10 cellular contexts compared by ENCODE assay signal in the genomic region with DNA sequence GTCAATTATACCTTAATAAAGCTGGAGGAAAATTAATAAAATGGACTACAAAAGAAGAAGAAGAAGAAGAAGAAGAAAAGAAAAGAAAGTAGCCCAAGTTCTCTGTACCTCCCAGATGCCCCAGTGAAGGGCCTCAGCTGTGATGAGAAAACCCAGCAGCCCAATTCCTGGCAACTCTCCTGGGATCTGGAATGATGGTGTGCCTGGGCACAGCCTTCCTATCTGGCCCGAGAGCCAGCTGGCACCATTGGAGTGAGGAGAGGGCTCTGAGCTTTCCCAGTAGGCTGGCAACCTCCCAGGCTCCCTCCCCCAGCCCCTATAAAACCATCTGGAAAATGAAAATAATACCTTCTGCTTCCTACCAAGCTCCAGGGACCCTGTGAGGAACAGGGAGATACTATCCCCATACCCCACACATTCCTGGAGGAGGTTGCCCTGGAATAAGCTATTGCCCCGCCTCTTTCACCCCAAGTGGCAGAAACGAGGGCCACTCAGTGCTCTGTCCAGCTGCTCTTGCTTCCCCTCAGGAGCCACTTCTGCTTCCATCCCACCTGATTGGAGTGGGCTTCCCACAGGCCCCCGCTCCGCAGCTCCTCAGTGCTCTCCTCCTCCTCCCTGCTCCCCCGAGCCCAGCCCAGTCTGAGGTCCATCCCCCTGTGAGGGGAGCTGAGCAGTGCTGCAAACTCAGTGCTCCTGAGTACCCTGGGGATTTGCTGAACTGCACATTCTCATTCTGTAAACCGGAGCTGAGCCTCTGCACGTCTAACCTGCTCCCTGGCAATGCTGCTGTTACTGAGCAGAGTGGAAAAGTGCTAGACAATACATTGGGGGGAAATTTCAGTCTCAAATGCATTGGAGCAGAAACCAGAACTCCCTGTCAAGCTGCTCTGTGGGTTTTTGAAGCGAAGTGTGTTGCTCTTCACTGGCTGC.
DNase-seq lines count a peak whose midpoint lies in the region; ATAC-seq and TF ChIP-seq lines count a peak whose summit lies in the region.
"Had no signal": no experiment of that assay in that cellular context is flagged by ENCODE, and none has a peak within 500 bp of the region (broad histone marks: within the 10 kb centered on the region; RNA-seq: fewer than 3 reads in every experiment).

No MANE protein-coding gene starts in this region.

- POLR2A ChIA-PET in IMR-90 (lab: Charles Lee; ENCODE audit: unreplicated experiment) = no interaction called here

- H3K27me3 ChIP-seq in IMR-90 (ENCODE audit: control insufficient read depth, insufficient read depth, low read length) (peaks cover 15% of the 10 kb centered on the region), Peyer's patch (no peaks in the 10 kb centered on the region), SJCRH30 (no peaks in the 10 kb centered on the region)

- intact Hi-C loops in IMR-90 (cut with micrococcal nuclease) = no loop called here

- no peak for TF ChIP-seq RAD21 in IMR-90 (IDR thresholded peaks at IDR 0.05; ENCODE audit: low read length)

- DNase-seq in IMR-90 (no peak), ecto neural progenitor cell (ENCODE audit: low spot score) (peak; percentile 57), omental fat pad (ENCODE audit: low spot score) (no peak), Peyer's patch (no peak), GM03348 (ENCODE audit: low spot score) (no peak), SJCRH30 (no peak)
- DNase-seq: NCI-H510A treated with DMSO at 0.1 percent for 48 hours had no signal

- H3K18ac ChIP-seq in IMR-90 (ENCODE audit: low read depth, low read length) = no peak overlapping the region

- no TSS peak for BruUV-seq in IMR-90 (replicated peaks; lab: Mats Ljungman, UMichigan)

- no peak overlapping the region for H2AK9ac ChIP-seq in IMR-90 (replicated peaks; ENCODE audit: low read depth, low read length, poor library complexity)

- H3K4me1 ChIP-seq in IMR-90 (ENCODE audit: control insufficient read depth, insufficient read depth, low read length) = no peaks in the 10 kb centered on the region
- peaks cover 0 to 5% (median 0%) of the 10 kb centered on the region in 4 donors for H3K4me1 ChIP-seq in Peyer's patch
- no peaks in the 10 kb centered on the region; the same call in 1 of the 2 replicates for H3K4me1 ChIP-seq in SJCRH30

- no peaks in the 10 kb centered on the region for H4K20me1 ChIP-seq in IMR-90 (ENCODE audit: insufficient read depth, low read length)

- no peak overlapping the region for H3K4me2 ChIP-seq in IMR-90 (ENCODE audit: low read depth, low read length)

- no peak overlapping the region for H4K5ac ChIP-seq in IMR-90 (ENCODE audit: low read depth, low read length)

- TF ChIP-seq CTCF in IMR-90 (conservative IDR thresholded peaks at IDR 0.05; ENCODE audit: low read depth, low read length) (no peak), omental fat pad (IDR thresholded peaks at IDR 0.05) (no peak), Peyer's patch (IDR thresholded peaks at IDR 0.05) (no peak)

- CTCF ChIA-PET in IMR-90 (lab: Yijun Ruan, JAX) = no interaction called here

- H2BK5ac ChIP-seq in IMR-90 (ENCODE audit: low read depth, low read length, poor library complexity, severe bottlenecking) = no peak overlapping the region

- in situ Hi-C loops in IMR-90 (cut with MboI; ENCODE audit: low sequenced_read_pairs) = no loop called here

- no peak overlapping the region for H2BK120ac ChIP-seq in IMR-90 (ENCODE audit: low read depth, low read length)

- H3K9ac ChIP-seq in IMR-90 (ENCODE audit: low read depth, low read length) = no peak overlapping the region

- no peak overlapping the region for H2BK15ac ChIP-seq in IMR-90 (ENCODE audit: low read depth, low read length)

- H2AK5ac ChIP-seq in IMR-90 (ENCODE audit: low read depth, low read length) = no peak overlapping the region

- TF ChIP-seq POLR2A in IMR-90 (IDR thresholded peaks at IDR 0.05; ENCODE audit: low read depth, low read length) = no peak
- no peak for TF ChIP-seq POLR2A in Peyer's patch (IDR thresholded peaks at IDR 0.05)

- H3K27ac ChIP-seq in IMR-90 (ENCODE audit: insufficient read depth, low read length) (no peak overlapping the region), Peyer's patch (peak overlapping the region in 1 of 4 donors; percentile 12), SJCRH30 (no peak overlapping the region)

- no peak overlapping the region for H3K4ac ChIP-seq in IMR-90 (ENCODE audit: low read depth, low read length)

- no peaks in the 10 kb centered on the region for H3K36me3 ChIP-seq in IMR-90 (ENCODE audit: control insufficient read depth, insufficient read depth, low read length)
- no peaks in the 10 kb centered on the region for H3K36me3 ChIP-seq in Peyer's patch
- H3K36me3 ChIP-seq in SJCRH30 = no peaks in the 10 kb centered on the region

- H2BK20ac ChIP-seq in IMR-90 (ENCODE audit: low read depth, low read length) = no peak overlapping the region

- no peaks in the 10 kb centered on the region for H3K79me1 ChIP-seq in IMR-90 (ENCODE audit: low read depth in 1 of 2, low read length in 2 of 2)

- dilution Hi-C loops in IMR-90 (cut with HindIII; ENCODE audit: low sequenced_read_pairs, unreplicated experiment) = no loop called here

- WGBS in IMR-90 (ENCODE audit: extremely low coverage in 2 of 2, insufficient read length in 1 of 2), 2 experiments = 50% methylated on average over 2 of the region's 9 CpGs; no CpG with 5 or more reads in 1 of the 2 experiments

- H3K23ac ChIP-seq in IMR-90 (ENCODE audit: low read depth, low read length) = no peak overlapping the region

- H3K56ac ChIP-seq in IMR-90 (ENCODE audit: extremely low read depth, insufficient read depth, low read length) = no peak overlapping the region

- no peak overlapping the region for H3K4me3 ChIP-seq in IMR-90 (ENCODE audit: insufficient read depth, low read depth, low read length)
- H3K4me3 ChIP-seq in Peyer's patch = no peak overlapping the region
- H3K4me3 ChIP-seq in SJCRH30 = no peak overlapping the region
- H3K4me3 ChIP-seq: lung had no signal

- ATAC-seq in GM19397 (IDR thresholded peaks at IDR 0.05; ENCODE audit: unreplicated experiment) (peak; percentile 66), IMR-90 (ENCODE audit: low read depth) (peak; percentile 29; the same call in 1 of the 2 replicates), omental fat pad (ENCODE audit: low FRiP score) (peak; percentile 72), GM21367 (IDR thresholded peaks at IDR 0.05; ENCODE audit: unreplicated experiment) (no peak)

- H4K8ac ChIP-seq in IMR-90 (ENCODE audit: low read depth in 2 of 2, low read length in 2 of 2) = no peak overlapping the region

- no peak overlapping the region for H4K91ac ChIP-seq in IMR-90 (ENCODE audit: insufficient read depth, low read depth, low read length)

- H3K9me3 ChIP-seq in IMR-90 (ENCODE audit: control insufficient read depth, insufficient read depth, low read length) (no peaks in the 10 kb centered on the region), Peyer's patch (no peaks in the 10 kb centered on the region), SJCRH30 (replicated peaks) (no peaks in the 10 kb centered on the region)

- H3K9me1 ChIP-seq in IMR-90 (ENCODE audit: insufficient read depth, low read length) = no peaks in the 10 kb centered on the region

- no peak overlapping the region for H2AFZ ChIP-seq in IMR-90 (replicated peaks; ENCODE audit: low read length, poor library complexity)

- H3K14ac ChIP-seq in IMR-90 (replicated peaks; ENCODE audit: low read depth, low read length) = no peak overlapping the region

TF ChIP-seq in IMR-90, 13 proteins besides CTCF, POLR2A, EP300 and RAD21:
- TF ChIP-seq MXI1 (IDR thresholded peaks at IDR 0.05; ENCODE audit: borderline replicate concordance, low read depth, low read length) (no peak), SMC3 (IDR thresholded peaks at IDR 0.05; ENCODE audit: low read depth, low read length) (no peak), FOS (IDR thresholded peaks at IDR 0.05; ENCODE audit: low read depth, low read length) (no peak), CHD1 (IDR thresholded peaks at IDR 0.05; ENCODE audit: low read depth, low read length) (no peak), NFE2L2 (IDR thresholded peaks at IDR 0.05; ENCODE audit: low read depth, low read length) (no peak), RFX5 (IDR thresholded peaks at IDR 0.05; ENCODE audit: low read depth, low read length) (no peak), MAFK (IDR thresholded peaks at IDR 0.05; ENCODE audit: low read depth, low read length) (no peak), CEBPB (IDR thresholded peaks at IDR 0.05; ENCODE audit: low read depth, low read length) (no peak), RCOR1 (IDR thresholded peaks at IDR 0.05; ENCODE audit: insufficient replicate concordance, low read length) (no peak), BHLHE40 (IDR thresholded peaks at IDR 0.05; ENCODE audit: low read depth, low read length) (no peak), MAZ (IDR thresholded peaks at IDR 0.05; ENCODE audit: borderline replicate concordance, low read depth, low read length) (no peak)
- TF ChIP-seq, protein P1, sequence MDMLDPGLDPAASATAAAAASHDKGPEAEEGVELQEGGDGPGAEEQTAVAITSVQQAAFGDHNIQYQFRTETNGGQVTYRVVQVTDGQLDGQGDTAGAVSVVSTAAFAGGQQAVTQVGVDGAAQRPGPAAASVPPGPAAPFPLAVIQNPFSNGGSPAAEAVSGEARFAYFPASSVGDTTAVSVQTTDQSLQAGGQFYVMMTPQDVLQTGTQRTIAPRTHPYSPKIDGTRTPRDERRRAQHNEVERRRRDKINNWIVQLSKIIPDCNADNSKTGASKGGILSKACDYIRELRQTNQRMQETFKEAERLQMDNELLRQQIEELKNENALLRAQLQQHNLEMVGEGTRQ (IDR thresholded peaks at IDR 0.05; ENCODE audit: low read depth, low read length) = no peak
- TF ChIP-seq, protein P2, sequence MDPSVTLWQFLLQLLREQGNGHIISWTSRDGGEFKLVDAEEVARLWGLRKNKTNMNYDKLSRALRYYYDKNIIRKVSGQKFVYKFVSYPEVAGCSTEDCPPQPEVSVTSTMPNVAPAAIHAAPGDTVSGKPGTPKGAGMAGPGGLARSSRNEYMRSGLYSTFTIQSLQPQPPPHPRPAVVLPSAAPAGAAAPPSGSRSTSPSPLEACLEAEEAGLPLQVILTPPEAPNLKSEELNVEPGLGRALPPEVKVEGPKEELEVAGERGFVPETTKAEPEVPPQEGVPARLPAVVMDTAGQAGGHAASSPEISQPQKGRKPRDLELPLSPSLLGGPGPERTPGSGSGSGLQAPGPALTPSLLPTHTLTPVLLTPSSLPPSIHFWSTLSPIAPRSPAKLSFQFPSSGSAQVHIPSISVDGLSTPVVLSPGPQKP (IDR thresholded peaks at IDR 0.05; ENCODE audit: borderline replicate concordance, low read depth, low read length) = no peak
TF ChIP-seq in IMR-90: peak in this region for 0.
